8 cellular contexts compared by ENCODE assay signal in the genomic region with DNA sequence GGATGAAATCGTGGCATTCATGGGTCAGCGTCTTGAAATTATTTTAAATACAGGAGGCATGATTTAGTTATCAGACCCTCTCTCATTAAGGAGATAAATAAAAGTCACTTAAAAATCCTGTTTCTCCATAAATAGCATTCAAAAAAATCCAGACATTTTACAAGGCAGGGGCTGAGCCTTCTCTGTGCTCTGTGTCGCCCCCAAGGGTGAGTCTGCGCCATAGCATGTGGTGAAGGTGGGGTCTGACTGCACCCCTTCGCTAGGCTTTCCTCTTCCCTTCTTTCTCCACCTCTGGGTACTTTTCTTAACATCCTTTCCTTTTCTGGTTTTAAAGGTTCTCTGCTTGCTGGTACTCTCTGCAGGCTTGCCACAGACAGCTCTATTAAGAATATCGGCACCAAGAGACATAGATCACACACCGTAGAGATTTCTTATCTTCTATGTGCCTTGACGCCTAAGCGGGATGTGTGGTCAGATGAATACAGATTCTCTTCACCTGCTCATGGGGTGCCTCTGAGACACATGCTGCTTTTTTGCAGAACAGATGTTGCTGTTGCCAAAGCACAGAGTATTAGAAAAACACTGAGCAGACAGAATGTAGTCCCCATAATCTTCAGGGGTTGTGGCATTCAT. TPM values are rescaled to one million over a fixed set of nuclear protein-coding genes. Genes with fewer than 3 reads are reported as not detected.
DNase-seq lines count a peak whose midpoint lies in the region; ATAC-seq and TF ChIP-seq lines count a peak whose summit lies in the region.

No MANE protein-coding gene starts in this region.

- H3K9me3 Mint-ChIP-seq in progenitor cell of endocrine pancreas (ENCODE audit: low read depth): no peaks in the 10 kb centered on the region

- H3K36me3 ChIP-seq in MM.1S (replicated peaks; ENCODE audit: insufficient read depth, low read length) (no peaks in the 10 kb centered on the region), brain microvascular endothelial cell (replicated peaks) (no peaks in the 10 kb centered on the region)

- in situ Hi-C loops in brain microvascular endothelial cell (cut with HindIII; ENCODE audit: low pct_ligation_motif_present, low sequenced_read_pairs): no loop called here

- peaks cover 7% of the 10 kb centered on the region for H3K79me2 ChIP-seq in MM.1S (ENCODE audit: low read length)

- DNase-seq in NCI-H2171 treated with DMSO at 0.1 percent for 48 hours (lab: John Stamatoyannopoulos, UW) (peak; percentile 3), NCI-H2171 (lab: John Stamatoyannopoulos, UW) (no peak), MM.1S (no peak), brain microvascular endothelial cell (no peak), progenitor cell of endocrine pancreas (ENCODE audit: low spot score, unreplicated experiment) (no peak), hippocampal formation (lab: John Stamatoyannopoulos, UW) (no peak), NCI-H510A treated with DMSO at 0.1 percent for 48 hours (lab: John Stamatoyannopoulos, UW) (no peak)

- H3K4me2 ChIP-seq in MM.1S (ENCODE audit: low read depth, low read length): no peak overlapping the region

- no peaks in the 10 kb centered on the region for H3K27me3 Mint-ChIP-seq in progenitor cell of endocrine pancreas

- no peaks in the 10 kb centered on the region for H3F3A ChIP-seq in MM.1S (ENCODE audit: insufficient read depth, low read length)

- H3K9me3 ChIP-seq in MM.1S (replicated peaks; ENCODE audit: insufficient read depth, low read length): no peaks in the 10 kb centered on the region

- no peaks in the 10 kb centered on the region for H3K27me3 ChIP-seq in MM.1S (replicated peaks; ENCODE audit: insufficient read depth, low read length)
- H3K27me3 ChIP-seq in brain microvascular endothelial cell (replicated peaks): no peaks in the 10 kb centered on the region

- H2AFZ ChIP-seq in MM.1S (ENCODE audit: low read length): no peak overlapping the region

- H3K4me3 ChIP-seq in MM.1S (ENCODE audit: low read length) (no peak overlapping the region), brain microvascular endothelial cell (ENCODE audit: low read depth, low read length) (no peak overlapping the region)

- H3K27ac Mint-ChIP-seq in progenitor cell of endocrine pancreas: no peak overlapping the region

- H3K9me2 ChIP-seq in MM.1S (replicated peaks; ENCODE audit: insufficient read depth, low read length): no peaks in the 10 kb centered on the region

- no peaks in the 10 kb centered on the region for H3K4me1 ChIP-seq in MM.1S (ENCODE audit: low read length)

- TF ChIP-seq CTCF in MM.1S (IDR thresholded peaks at IDR 0.05; ENCODE audit: low read length) (peak; percentile 36), brain microvascular endothelial cell (IDR thresholded peaks at IDR 0.05; ENCODE audit: low read depth, low read length, missing control alignments) (peak; percentile 78), progenitor cell of endocrine pancreas (IDR thresholded peaks at IDR 0.05; ENCODE audit: unreplicated experiment) (peak; percentile 46)

- no peak overlapping the region for H3K4me3 Mint-ChIP-seq in progenitor cell of endocrine pancreas (ENCODE audit: low read depth)

- H4K20me1 ChIP-seq in MM.1S (ENCODE audit: insufficient read depth, low read length): no peaks in the 10 kb centered on the region

- ATAC-seq in GM21786 (IDR thresholded peaks at IDR 0.05; ENCODE audit: unreplicated experiment): no peak

- H3K36me3 Mint-ChIP-seq in progenitor cell of endocrine pancreas (ENCODE audit: insufficient read depth): peaks cover 3% of the 10 kb centered on the region

- H3K27ac ChIP-seq in MM.1S (ENCODE audit: low read length) (no peak overlapping the region), brain microvascular endothelial cell (no peak overlapping the region)

- H3K9ac ChIP-seq in MM.1S (ENCODE audit: low read length): no peak overlapping the region

- no peaks in the 10 kb centered on the region for H3K4me1 Mint-ChIP-seq in progenitor cell of endocrine pancreas (ENCODE audit: low read depth)

RNA-seq across cellular contexts. Expression of gene FAM209A, which starts 20.1 kb away (rescaled TPM):
- 0.69 TPM in 1 of 2 replicates, not detected in the other for total RNA-seq in progenitor cell of endocrine pancreas

RNA-seq across cellular contexts. Expression of gene FAM209B, which starts 28.6 kb away (rescaled TPM):
- not detected in 2 replicates for total RNA-seq in progenitor cell of endocrine pancreas

RNA-seq across cellular contexts. Expression of gene RTF2, which starts 36.1 kb away (rescaled TPM):
- total RNA-seq in progenitor cell of endocrine pancreas: 62.6 and 65.5 TPM in 2 replicates
